In genomic region chr4:89995824-89996223, GRCh38 we compare ENCODE assay signal across 1 cellular context.
TF ChIP-seq lines count a peak whose summit lies in the region.

No MANE protein-coding gene starts in this region.

TF ChIP-seq in GM23338, 12 proteins besides CTCF, POLR2A, EP300 and RAD21 (continued from another document):
- no peak for TF ChIP-seq ZNF462 (CRISPR knock-in tag; IDR thresholded peaks at IDR 0.05)
